In the genomic region with DNA sequence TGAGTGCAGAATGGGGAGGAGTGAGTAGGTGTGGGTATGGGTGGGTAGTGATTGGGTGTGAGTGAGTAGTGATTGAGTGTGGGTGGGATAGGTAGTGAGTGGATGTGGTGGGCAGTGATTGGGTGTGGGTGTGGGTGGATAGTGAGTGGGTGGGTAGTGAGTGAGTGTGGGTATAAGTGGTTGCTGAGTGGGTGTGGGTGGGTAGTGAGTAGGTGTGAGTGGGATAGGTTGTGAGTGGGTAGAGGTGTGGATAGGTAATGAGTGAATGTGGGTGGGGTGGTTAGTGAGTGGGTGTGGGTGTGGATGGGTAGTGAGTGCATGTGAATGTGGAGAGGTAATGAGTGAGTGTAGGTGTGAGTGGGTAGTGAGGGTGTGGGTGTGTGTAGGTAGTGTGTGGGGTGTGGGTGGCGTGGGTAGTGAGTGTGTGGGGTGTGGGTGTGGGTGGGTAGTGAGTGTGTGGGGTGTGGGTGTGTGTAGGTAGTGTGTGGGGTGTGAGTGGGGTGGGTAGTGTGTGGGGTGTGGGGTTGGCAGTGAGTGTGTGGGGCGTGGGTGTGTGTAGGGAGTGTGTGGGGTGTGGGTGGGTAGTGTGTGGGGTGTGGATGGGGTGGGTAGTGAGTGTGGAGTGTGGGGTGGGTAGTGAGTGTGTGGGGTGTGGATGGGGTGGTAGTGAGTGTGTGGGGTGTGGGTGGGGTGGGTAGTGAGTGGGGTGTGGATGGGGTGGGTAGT, we compare ENCODE assay signal across 19 cellular contexts.
"Had no signal": no experiment of that assay in that cellular context is flagged by ENCODE, and none has a peak within 500 bp of the region (broad histone marks: within the 10 kb centered on the region; RNA-seq: fewer than 3 reads in every experiment).

No MANE protein-coding gene starts in this region.

- H3K4me1 ChIP-seq: right lobe of liver had no signal

- DNase-seq: activated CD4-positive, alpha-beta T cell treated with anti-CD3 and anti-CD28 coated beads, Interleukin-2, amount 10 ng/mL, durations not matched to agents 7 days and 5 days; activated CD4-positive, CD25-positive, alpha-beta regulatory T cell treated with anti-CD3 and anti-CD28 coated beads, Interleukin-2, amount 50 U/mL, for 72 hours; activated CD8-positive, alpha-beta T cell treated with anti-CD3 and anti-CD28 coated beads for 36 hours; activated naive CD4-positive, alpha-beta T cell; activated T-cell treated with anti-CD3 and anti-CD28 coated beads, Interleukin-2, amount 50 U/mL, for 4 hours; amygdala; effector memory CD4-positive, alpha-beta T cell; gastrocnemius medialis; glutamatergic neuron; left ventricle myocardium inferior; nephron progenitor cell; ovary; right lobe of liver; stimulated activated CD4-positive, alpha-beta T cell treated with anti-CD3 and anti-CD28 coated beads, Interleukin-4, amount 100 ng/mL, for 24 hours had no signal

- FAIRE-seq: colon, islet of Langerhans had no signal

- ATAC-seq: activated CD8-positive, alpha-beta T cell treated with anti-CD3 and anti-CD28 coated beads for 36 hours; activated T-cell treated with anti-CD3 and anti-CD28 coated beads, Interleukin-2, amount 50 U/mL, for 4 hours; gastrocnemius medialis; right lobe of liver; stimulated activated effector memory CD8-positive, alpha-beta T cell treated with anti-CD3 and anti-CD28 coated beads, Interleukin-12 subunit alpha, Interleukin-12 subunit beta, amount 100 ng/mL, for 72 hours had no signal

- H3K4me3 ChIP-seq: gastrocnemius medialis, left ventricle myocardium inferior, ovary, right lobe of liver, tibial nerve had no signal

- H3K27ac ChIP-seq: gastrocnemius medialis, left ventricle myocardium inferior, neutrophil, ovary, right lobe of liver, tibial nerve had no signal

- H3K9me3 ChIP-seq: gastrocnemius medialis, left ventricle myocardium inferior, neutrophil, ovary, right lobe of liver, tibial nerve had no signal

- H3K36me3 ChIP-seq: gastrocnemius medialis, left ventricle myocardium inferior, neutrophil, ovary, right lobe of liver, tibial nerve had no signal

- H3K27me3 ChIP-seq: ovary had no signal
